In the genomic region with DNA sequence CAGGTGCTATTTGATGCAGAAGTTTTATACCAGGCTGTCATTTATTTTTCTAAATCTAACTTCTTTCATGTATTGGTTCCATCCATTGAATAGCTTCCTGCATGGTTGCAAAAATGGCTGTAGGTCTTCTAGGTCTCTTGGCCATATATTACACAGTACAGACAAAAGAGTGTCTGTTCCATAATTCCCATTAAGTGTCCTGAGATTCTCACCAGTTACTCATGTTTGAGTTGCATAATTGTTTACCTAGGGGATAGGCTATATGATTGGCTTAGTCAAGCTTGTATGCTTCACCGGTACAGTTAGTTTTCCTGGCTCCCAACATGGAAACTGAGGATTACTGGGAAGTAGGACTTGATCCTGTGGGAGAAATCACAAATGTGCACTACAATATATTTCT, we compare ENCODE assay signal across 18 cellular contexts.
DNase-seq lines count a peak whose midpoint lies in the region; ATAC-seq, FAIRE-seq and TF ChIP-seq lines count a peak whose summit lies in the region.
"Had no signal": no experiment of that assay in that cellular context is flagged by ENCODE, and none has a peak within 500 bp of the region (broad histone marks: within the 10 kb centered on the region; RNA-seq: fewer than 3 reads in every experiment).

No MANE protein-coding gene starts in this region.

- TF ChIP-seq EP300 in HepG2 (IDR thresholded peaks at IDR 0.05; ENCODE audit: low read depth in 2 of 2, low read length in 2 of 2) (no peak), HepG2 (CRISPR knock-in tag; IDR thresholded peaks at IDR 0.05; ENCODE audit: borderline replicate concordance) (no peak)

- 0% methylated on average over 1 of the region's 1 CpG for WGBS in HepG2 (ENCODE audit: low lambda C conversion rate)
- 50% methylated on average over 1 of the region's 1 CpG for WGBS in right lobe of liver (ENCODE audit: insufficient coverage, low coverage, low lambda C conversion rate, missing lambda C conversion rate)
- WGBS in mammary epithelial cell (ENCODE audit: low coverage, missing lambda C conversion rate), result 100% methylated on average over 1 of the region's 1 CpG

- DNase-seq in HepG2 (ENCODE audit: low spot score) (peak; percentile 3), right lobe of liver (no peak), PC-3 (peak; percentile 69), mammary epithelial cell (peak; percentile 22), Peyer's patch (no peak), erythroblast (lab: John Stamatoyannopoulos, UW) (no peak)
- DNase-seq in stimulated activated CD4-positive, alpha-beta T cell treated with anti-CD3 and anti-CD28 coated beads, Interleukin-15, amount 100 ng/mL, for 24 hours, result no peak
- DNase-seq: 8988T; Calu3; CD4-positive, alpha-beta memory T cell; DMS79 treated with DMSO at 0.1 percent for 48 hours; GF-D8; GM23248; HCEC 1CT; IMR-90 had no signal

- no peak for ATAC-seq in HepG2
- ATAC-seq in right lobe of liver, result no peak
- peak; percentile 57 for ATAC-seq in PC-3
- ATAC-seq in GM18511 (IDR thresholded peaks at IDR 0.05; ENCODE audit: unreplicated experiment), result no peak
- ATAC-seq: K562 had no signal

- POLR2A ChIA-PET in HepG2 (lab: Yijun Ruan, JAX) (no interaction called here), PC-3 (lab: Charles Lee; ENCODE audit: unreplicated experiment) (no interaction called here)

- H3K9me3 ChIP-seq in HepG2 (ENCODE audit: low read length), result peaks cover 10% of the 10 kb centered on the region; the same call in 1 of the 2 replicates
- H3K9me3 ChIP-seq in right lobe of liver, result no peaks in the 10 kb centered on the region
- H3K9me3 ChIP-seq in PC-3 (ENCODE audit: low read length), result 0 out of 2 replicates have a peak, but pooled peaks cover 6% of the 10 kb centered on the region
- H3K9me3 ChIP-seq in mammary epithelial cell (replicated peaks; ENCODE audit: insufficient read depth, low read length), result no peaks in the 10 kb centered on the region
- H3K9me3 ChIP-seq in Peyer's patch, result no peaks in the 10 kb centered on the region

- CTCF ChIA-PET in HepG2 (lab: Yijun Ruan, JAX; ENCODE audit: low intra/inter-chr PET ratio, low total read pairs), result no interaction called here
- CTCF ChIA-PET in PC-3 (lab: Charles Lee), result no interaction called here
- CTCF ChIA-PET in mammary epithelial cell (lab: Charles Lee; ENCODE audit: low non-redundant PET), result no interaction called here

- H3K27me3 ChIP-seq in HepG2 (ENCODE audit: control insufficient read depth in 1 of 2, insufficient read depth in 2 of 2, low read length in 2 of 2) (no peaks in the 10 kb centered on the region), right lobe of liver (no peaks in the 10 kb centered on the region), PC-3 (ENCODE audit: low read length) (no peaks in the 10 kb centered on the region), mammary epithelial cell (ENCODE audit: insufficient read depth, low read length) (no peaks in the 10 kb centered on the region), Peyer's patch (no peaks in the 10 kb centered on the region)
- H3K27me3 ChIP-seq: BLaER1 had no signal

- H3K9ac ChIP-seq in HepG2 (ENCODE audit: insufficient read depth, low read depth, low read length) (no peak overlapping the region), PC-3 (ENCODE audit: low read length) (no peak overlapping the region), mammary epithelial cell (ENCODE audit: insufficient read depth, low read length) (no peak overlapping the region)
- H3K9ac ChIP-seq: BLaER1, GM23248 had no signal

- intact Hi-C loops in HepG2 (cut with micrococcal nuclease; ENCODE audit: unreplicated experiment) (no loop called here), right lobe of liver (cut with DNase I) (no loop called here), PC-3 (cut with micrococcal nuclease) (no loop called here), mammary epithelial cell (cut with micrococcal nuclease) (no loop called here)

- TF ChIP-seq POLR2A in HepG2 (IDR thresholded peaks at IDR 0.05; ENCODE audit: insufficient read depth in 1 of 2, low read depth in 2 of 2, low read length in 2 of 2) (no peak), right lobe of liver (IDR thresholded peaks at IDR 0.05) (no peak), Peyer's patch (IDR thresholded peaks at IDR 0.05) (no peak), erythroblast (IDR thresholded peaks at IDR 0.05; ENCODE audit: low read length) (no peak)

- BruUV-seq in HepG2 (replicated peaks; lab: Mats Ljungman, UMichigan) (no TSS peak), PC-3 (replicated peaks; lab: Mats Ljungman, UMichigan) (no TSS peak), mammary epithelial cell (replicated peaks; lab: Mats Ljungman, UMichigan) (no TSS peak)

- H3K4me2 ChIP-seq in HepG2 (ENCODE audit: low read depth, low read length) (no peak overlapping the region), PC-3 (ENCODE audit: low read length) (no peak overlapping the region), mammary epithelial cell (ENCODE audit: insufficient read depth, low read depth, low read length) (no peak overlapping the region)
- H3K4me2 ChIP-seq: BLaER1 had no signal

- no peak for FAIRE-seq in HepG2 (lab: Jason Lieb, UNC)
- FAIRE-seq: K562 had no signal

- no peaks in the 10 kb centered on the region for H3K9me2 ChIP-seq in PC-3 (replicated peaks; ENCODE audit: low read length)

- H3K36me3 ChIP-seq in HepG2 (replicated peaks in 1 of 2; ENCODE audit: control insufficient read depth in 1 of 2, insufficient read depth in 2 of 2, low read length in 2 of 2), result no peaks in the 10 kb centered on the region
- H3K36me3 ChIP-seq in right lobe of liver, result no peaks in the 10 kb centered on the region
- no peaks in the 10 kb centered on the region for H3K36me3 ChIP-seq in PC-3 (ENCODE audit: low read depth, low read length)
- H3K36me3 ChIP-seq in mammary epithelial cell (ENCODE audit: insufficient read depth, low read length), result no peaks in the 10 kb centered on the region
- no peaks in the 10 kb centered on the region for H3K36me3 ChIP-seq in Peyer's patch
- H3K36me3 ChIP-seq: BLaER1 had no signal

- no peaks in the 10 kb centered on the region for H4K20me1 ChIP-seq in HepG2 (ENCODE audit: insufficient read depth, low read length)
- H4K20me1 ChIP-seq in PC-3 (ENCODE audit: low read length), result no peaks in the 10 kb centered on the region
- no peaks in the 10 kb centered on the region for H4K20me1 ChIP-seq in mammary epithelial cell (ENCODE audit: insufficient read depth, low read length)
- H4K20me1 ChIP-seq: BLaER1 had no signal

- no peaks in the 10 kb centered on the region for H3K4me1 ChIP-seq in HepG2 (ENCODE audit: insufficient read depth, low read length)
- no peaks in the 10 kb centered on the region for H3K4me1 ChIP-seq in right lobe of liver
- H3K4me1 ChIP-seq in PC-3 (ENCODE audit: insufficient read depth, low read length), result peaks cover 6% of the 10 kb centered on the region; the same call in 1 of the 2 replicates
- H3K4me1 ChIP-seq in mammary epithelial cell (ENCODE audit: insufficient read depth, low read length), result no peaks in the 10 kb centered on the region
- H3K4me1 ChIP-seq in Peyer's patch, result no peaks in the 10 kb centered on the region
- H3K4me1 ChIP-seq: BLaER1 had no signal

- H3K79me2 ChIP-seq in HepG2 (ENCODE audit: insufficient read depth, low read length) (no peaks in the 10 kb centered on the region), PC-3 (ENCODE audit: low read length) (no peaks in the 10 kb centered on the region), mammary epithelial cell (ENCODE audit: insufficient read depth, low read length) (no peaks in the 10 kb centered on the region)

- H3K4me3 ChIP-seq in HepG2 (replicated peaks in 1 of 3; ENCODE audit: insufficient read depth in 1 of 3, low read depth in 2 of 3, low read length in 3 of 3) (no peak overlapping the region), right lobe of liver (no peak overlapping the region), PC-3 (ENCODE audit: low read length) (no peak overlapping the region), mammary epithelial cell (replicated peaks in 1 of 3; ENCODE audit: insufficient read depth in 1 of 3, low read depth in 2 of 3, low read length in 3 of 3) (no peak overlapping the region), Peyer's patch (no peak overlapping the region)
- H3K4me3 ChIP-seq: BLaER1, GM23248, K562 had no signal

- in situ Hi-C loops in HepG2 (cut with HindIII; ENCODE audit: extremely low pct_ligation_motif_present, low pct_unique_long_range_greater_than_20kb), result no loop called here
- in situ Hi-C loops in mammary epithelial cell (cut with MboI; ENCODE audit: low sequenced_read_pairs in 2 of 2), result no loop called here

- H3K27ac ChIP-seq in HepG2 (ENCODE audit: extremely low read length, insufficient read depth, low read length), result no peak overlapping the region
- H3K27ac ChIP-seq in right lobe of liver, result no peak overlapping the region
- H3K27ac ChIP-seq in PC-3 (ENCODE audit: low read length), result no peak overlapping the region
- no peak overlapping the region for H3K27ac ChIP-seq in mammary epithelial cell (ENCODE audit: insufficient read depth, low read depth, low read length)
- H3K27ac ChIP-seq in Peyer's patch, result no peak overlapping the region
- H3K27ac ChIP-seq: BLaER1, GM23248 had no signal

- TF ChIP-seq RAD21 in HepG2 (CRISPR knock-in tag; IDR thresholded peaks at IDR 0.05), result no peak

- H2AFZ ChIP-seq in HepG2 (ENCODE audit: low read length), result no peak overlapping the region
- no peak overlapping the region for H2AFZ ChIP-seq in PC-3 (ENCODE audit: low read length)
- H2AFZ ChIP-seq in mammary epithelial cell (ENCODE audit: low read depth, low read length), result no peak overlapping the region
- H2AFZ ChIP-seq: GM23248 had no signal

- no peaks in the 10 kb centered on the region for H3F3A ChIP-seq in PC-3 (ENCODE audit: low read length, unreplicated experiment)

- dilution Hi-C loops in mammary epithelial cell (cut with HindIII; ENCODE audit: low sequenced_read_pairs), result no loop called here

- TF ChIP-seq CTCF in HepG2 (CRISPR knock-in tag; IDR thresholded peaks at IDR 0.05) (no peak), right lobe of liver (IDR thresholded peaks at IDR 0.05) (no peak), PC-3 (conservative IDR thresholded peaks at IDR 0.05; ENCODE audit: low read depth, low read length) (no peak), mammary epithelial cell (conservative IDR thresholded peaks at IDR 0.05 in 1 of 2, IDR thresholded peaks at IDR 0.05 in 1 of 2; ENCODE audit: extremely low read depth in 1 of 2, insufficient read depth in 1 of 2, low read depth in 1 of 2, low read length in 2 of 2) (no peak), Peyer's patch (IDR thresholded peaks at IDR 0.05) (no peak)

TF ChIP-seq in HepG2, 621 proteins besides CTCF, POLR2A, EP300 and RAD21 (continues in another document):
- TF ChIP-seq CEBPG (CRISPR knock-in tag; IDR thresholded peaks at IDR 0.05), result 0 out of 2 replicates have a peak, but pooled peaks have one; percentile 19

Comparison
In these comparisons a context has a peak if more than half of its experiments do, and no peak if none do; other contexts are left out.
1. DNase-seq: peak in HepG2 (single experiment), PC-3 (single experiment) and mammary epithelial cell (single experiment); none in right lobe of liver (0 of 3), Peyer's patch (0 of 3), erythroblast (0 of 2) and stimulated activated CD4-positive, alpha-beta T cell treated with anti-CD3 and anti-CD28 coated beads, Interleukin-15, amount 100 ng/mL, for 24 hours (single experiment).